ENCODE assay signal across 1 cellular context in genomic region chr11:130873766-130874165, GRCh38.
TF ChIP-seq lines count a peak whose summit lies in the region.

No MANE protein-coding gene starts in this region.

TF ChIP-seq in HCT116, 20 proteins besides CTCF, POLR2A, EP300 and RAD21 (continued from another document):
- no peak for TF ChIP-seq YY1 (IDR thresholded peaks at IDR 0.05; ENCODE audit: extremely low read depth, insufficient replicate concordance, low read depth, low read length)
- TF ChIP-seq FOSL1 (IDR thresholded peaks at IDR 0.05; ENCODE audit: low read depth): no peak
- TF ChIP-seq ELF1 (IDR thresholded peaks at IDR 0.05; ENCODE audit: borderline replicate concordance, low read depth): no peak
- no peak for TF ChIP-seq TCF7L2 (IDR thresholded peaks at IDR 0.05; ENCODE audit: borderline replicate concordance, extremely low read depth, insufficient read depth, insufficient read length)
- TF ChIP-seq ZFX (IDR thresholded peaks at IDR 0.05): no peak
- TF ChIP-seq, protein P1, sequence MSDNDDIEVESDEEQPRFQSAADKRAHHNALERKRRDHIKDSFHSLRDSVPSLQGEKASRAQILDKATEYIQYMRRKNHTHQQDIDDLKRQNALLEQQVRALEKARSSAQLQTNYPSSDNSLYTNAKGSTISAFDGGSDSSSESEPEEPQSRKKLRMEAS (IDR thresholded peaks at IDR 0.05): no peak
- no peak for TF ChIP-seq SIN3A (IDR thresholded peaks at IDR 0.05; ENCODE audit: low read depth)
- no peak for TF ChIP-seq POLR2AphosphoS5 (IDR thresholded peaks at IDR 0.05; ENCODE audit: low read depth, low read length)
TF ChIP-seq in HCT116: peak in this region for 0.
